6 cellular contexts compared by ENCODE assay signal in genomic region chr9:110517483-110517882, GRCh38.
"Had no signal": no experiment of that assay in that cellular context is flagged by ENCODE, and none has a peak within 500 bp of the region (broad histone marks: within the 10 kb centered on the region; RNA-seq: fewer than 3 reads in every experiment).

No MANE protein-coding gene starts in this region.

- H3K27ac ChIP-seq: HL-60 had no signal

- DNase-seq: IMR-90, KBM-7 had no signal

- H3K4me3 ChIP-seq: K562 had no signal

- FAIRE-seq: HepG2, HTR-8/SVneo, K562 had no signal
